18 cellular contexts compared by ENCODE assay signal in the genomic region with DNA sequence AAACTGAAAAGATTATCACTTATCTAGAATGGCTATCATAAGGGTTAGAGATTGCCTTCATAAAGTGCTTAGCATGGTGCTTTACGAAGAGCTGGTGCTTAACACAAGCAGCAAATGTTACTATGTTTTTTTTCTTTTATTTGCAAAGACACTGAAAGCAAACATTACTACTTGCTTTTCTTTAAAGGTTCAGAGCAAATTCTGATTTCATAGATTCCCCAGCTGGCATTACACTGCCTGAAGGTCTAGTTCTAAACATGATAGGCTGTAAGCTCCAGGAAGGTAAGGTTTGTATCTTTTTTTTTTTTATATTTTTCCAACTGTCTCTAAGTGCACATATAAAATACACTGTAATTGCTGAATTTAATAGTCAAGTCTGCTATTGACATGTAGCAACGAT.
DNase-seq lines count a peak whose midpoint lies in the region; ATAC-seq, FAIRE-seq and TF ChIP-seq lines count a peak whose summit lies in the region.
"Had no signal": no experiment of that assay in that cellular context is flagged by ENCODE, and none has a peak within 500 bp of the region (broad histone marks: within the 10 kb centered on the region; RNA-seq: fewer than 3 reads in every experiment).

No MANE protein-coding gene starts in this region.

- no peak overlapping the region for H3K4me3 Mint-ChIP-seq in mesothelial cell of epicardium
- H3K4me3 Mint-ChIP-seq: CD8-positive, alpha-beta memory T cell; H9 had no signal

- no peak for FAIRE-seq in HepG2 (lab: Jason Lieb, UNC)
- FAIRE-seq: GM12878, GM18507, K562 had no signal

- H3K27ac ChIP-seq in right lobe of liver (peak overlapping the region in 1 of 3 donors; percentile 65), HepG2 (ENCODE audit: extremely low read length, insufficient read depth, low read length) (no peak overlapping the region), caudate nucleus (ENCODE audit: low read depth, low read length) (no peak overlapping the region)
- H3K27ac ChIP-seq: BLaER1, HL-60 had no signal

- peaks cover 2% of the 10 kb centered on the region; the same call in 1 of the 2 replicates for H4K20me1 ChIP-seq in HepG2 (ENCODE audit: insufficient read depth, low read length)

- H3K36me3 ChIP-seq in right lobe of liver (peaks cover 0 to 9% (median 0%) of the 10 kb centered on the region in 4 donors), HepG2 (replicated peaks in 1 of 2; ENCODE audit: control insufficient read depth in 1 of 2, insufficient read depth in 2 of 2, low read length in 2 of 2) (peaks cover 8 to 46% of the 10 kb centered on the region in 2 experiments)

- peak overlapping the region; percentile 8 for H3K27ac Mint-ChIP-seq in mesothelial cell of epicardium

- 73% methylated on average over 2 of the region's 2 CpGs for WGBS in right lobe of liver (ENCODE audit: insufficient coverage, low coverage, low lambda C conversion rate, missing lambda C conversion rate)
- 99% methylated on average over 2 of the region's 2 CpGs for WGBS in HepG2 (ENCODE audit: low lambda C conversion rate)

- POLR2A ChIA-PET in HepG2 (lab: Yijun Ruan, JAX), result interaction anchor here (1.6 kb wide), 1 partner anchor 72 kb away, joined by 3 read pairs; a partner anchor contains a TSS

- peaks cover 21% of the 10 kb centered on the region for H3K4me1 Mint-ChIP-seq in mesothelial cell of epicardium
- H3K4me1 Mint-ChIP-seq: H9 had no signal

- CTCF ChIA-PET in HepG2 (lab: Yijun Ruan, JAX; ENCODE audit: low intra/inter-chr PET ratio, low total read pairs), result no interaction called here

- H3K9me3 ChIP-seq in right lobe of liver, result no peaks in the 10 kb centered on the region
- H3K9me3 ChIP-seq in HepG2 (ENCODE audit: low read length), result no peaks in the 10 kb centered on the region
- H3K9me3 ChIP-seq: Caco-2 had no signal

- no peaks in the 10 kb centered on the region for H3K27me3 Mint-ChIP-seq in mesothelial cell of epicardium (ENCODE audit: low read depth)

- no peak overlapping the region for H2AFZ ChIP-seq in HepG2 (ENCODE audit: low read length)

- H3K4me1 ChIP-seq in right lobe of liver, result peaks cover 0 to 31% (median 14%) of the 10 kb centered on the region in 4 donors
- H3K4me1 ChIP-seq in HepG2 (ENCODE audit: insufficient read depth, low read length), result peaks cover 13% of the 10 kb centered on the region
- H3K4me1 ChIP-seq: BLaER1, Caco-2 had no signal

- H3K4me3 ChIP-seq in right lobe of liver, result no peak overlapping the region
- H3K4me3 ChIP-seq in HepG2 (replicated peaks in 1 of 3; ENCODE audit: insufficient read depth in 1 of 3, low read depth in 2 of 3, low read length in 3 of 3), result no peak overlapping the region
- no peak overlapping the region for H3K4me3 ChIP-seq in LNCaP clone FGC (ENCODE audit: low read depth, low read length)
- H3K4me3 ChIP-seq: BLaER1, GM12878, K562 had no signal

- H3K4me2 ChIP-seq in HepG2 (ENCODE audit: low read depth, low read length), result no peak overlapping the region
- H3K4me2 ChIP-seq: BLaER1 had no signal

- no peaks in the 10 kb centered on the region for H3K79me2 ChIP-seq in HepG2 (ENCODE audit: insufficient read depth, low read length)

- TF ChIP-seq EP300 in HepG2 (IDR thresholded peaks at IDR 0.05; ENCODE audit: low read depth in 2 of 2, low read length in 2 of 2) (no peak), HepG2 (CRISPR knock-in tag; IDR thresholded peaks at IDR 0.05; ENCODE audit: borderline replicate concordance) (no peak)

- no peak for DNase-seq in right lobe of liver
- DNase-seq in HepG2 (ENCODE audit: low spot score), result no peak
- peak; percentile 50 for DNase-seq in LNCaP clone FGC (ENCODE audit: low read depth)
- DNase-seq in mesothelial cell of epicardium (ENCODE audit: low spot score in 2 of 2, unreplicated experiment in 2 of 2), result no peak
- no peak for DNase-seq in MV-4-11 (lab: John Stamatoyannopoulos, UW)
- no peak for DNase-seq in caudate nucleus (lab: John Stamatoyannopoulos, UW)
- DNase-seq: AML-193; Caco-2; CD8-positive, alpha-beta memory T cell; DMS79; GOT3; H9 had no signal

- H3K9me3 Mint-ChIP-seq in mesothelial cell of epicardium, result peaks cover 4% of the 10 kb centered on the region
- H3K9me3 Mint-ChIP-seq: CD8-positive, alpha-beta memory T cell; H9 had no signal

- no TSS peak for BruUV-seq in HepG2 (replicated peaks; lab: Mats Ljungman, UMichigan)

- TF ChIP-seq CTCF in right lobe of liver (IDR thresholded peaks at IDR 0.05), result no peak
- TF ChIP-seq CTCF in HepG2 (CRISPR knock-in tag; IDR thresholded peaks at IDR 0.05), result no peak
- TF ChIP-seq CTCF in LNCaP clone FGC (IDR thresholded peaks at IDR 0.05; ENCODE audit: control insufficient read depth, extremely low read depth, insufficient read depth), result no peak
- TF ChIP-seq CTCF in mesothelial cell of epicardium (IDR thresholded peaks at IDR 0.05; ENCODE audit: unreplicated experiment), result no peak

- intact Hi-C loops in right lobe of liver (cut with DNase I), result no loop called here
- intact Hi-C loops in HepG2 (cut with micrococcal nuclease; ENCODE audit: unreplicated experiment), result no loop called here

- in situ Hi-C loops in HepG2 (cut with HindIII; ENCODE audit: extremely low pct_ligation_motif_present, low pct_unique_long_range_greater_than_20kb), result no loop called here

- TF ChIP-seq POLR2A in right lobe of liver (IDR thresholded peaks at IDR 0.05), result no peak
- TF ChIP-seq POLR2A in HepG2 (IDR thresholded peaks at IDR 0.05; ENCODE audit: insufficient read depth in 1 of 2, low read depth in 2 of 2, low read length in 2 of 2), result no peak

- TF ChIP-seq RAD21 in HepG2 (CRISPR knock-in tag; IDR thresholded peaks at IDR 0.05), result no peak

- H3K36me3 Mint-ChIP-seq in mesothelial cell of epicardium, result peaks cover 44% of the 10 kb centered on the region

- no peak overlapping the region for H3K9ac ChIP-seq in HepG2 (ENCODE audit: insufficient read depth, low read depth, low read length)
- H3K9ac ChIP-seq: BLaER1 had no signal

- peak; percentile 22 to 58 (median 39) for ATAC-seq in right lobe of liver
- no peak for ATAC-seq in HepG2
- no peak for ATAC-seq in HG03175 (IDR thresholded peaks at IDR 0.05; ENCODE audit: unreplicated experiment)
- ATAC-seq: GM12878, K562 had no signal

- H3K27me3 ChIP-seq in right lobe of liver (no peaks in the 10 kb centered on the region), HepG2 (ENCODE audit: control insufficient read depth in 1 of 2, insufficient read depth in 2 of 2, low read length in 2 of 2) (no peaks in the 10 kb centered on the region)
- H3K27me3 ChIP-seq: BLaER1 had no signal

TF ChIP-seq in HepG2, 621 proteins besides CTCF, POLR2A, EP300 and RAD21:
- TF ChIP-seq ZNF7 (CRISPR knock-in tag; IDR thresholded peaks at IDR 0.05), result no peak
- TF ChIP-seq ZNF83 (CRISPR knock-in tag; IDR thresholded peaks at IDR 0.05; ENCODE audit: borderline replicate concordance), result no peak
- no peak for TF ChIP-seq ZNF296 (CRISPR knock-in tag; conservative IDR thresholded peaks at IDR 0.05)
- TF ChIP-seq HNRNPL (IDR thresholded peaks at IDR 0.05; ENCODE audit: low read depth, low read length), result no peak
- TF ChIP-seq U2AF2 (IDR thresholded peaks at IDR 0.05; ENCODE audit: low read depth, low read length), result no peak
- no peak for TF ChIP-seq RFXANK (CRISPR knock-in tag; IDR thresholded peaks at IDR 0.05)
- TF ChIP-seq HDAC2 (CRISPR knock-in tag; IDR thresholded peaks at IDR 0.05), result no peak
- TF ChIP-seq JUND (CRISPR knock-in tag; IDR thresholded peaks at IDR 0.05), result no peak

Comparison
In these comparisons a context has a peak if more than half of its experiments do, and no peak if none do; other contexts are left out.
1. ATAC-seq: peak in right lobe of liver (4 of 4); none in HepG2 (single experiment) and HG03175 (single experiment).